Comparison of ENCODE assay signal across 8 cellular contexts in the genomic region with DNA sequence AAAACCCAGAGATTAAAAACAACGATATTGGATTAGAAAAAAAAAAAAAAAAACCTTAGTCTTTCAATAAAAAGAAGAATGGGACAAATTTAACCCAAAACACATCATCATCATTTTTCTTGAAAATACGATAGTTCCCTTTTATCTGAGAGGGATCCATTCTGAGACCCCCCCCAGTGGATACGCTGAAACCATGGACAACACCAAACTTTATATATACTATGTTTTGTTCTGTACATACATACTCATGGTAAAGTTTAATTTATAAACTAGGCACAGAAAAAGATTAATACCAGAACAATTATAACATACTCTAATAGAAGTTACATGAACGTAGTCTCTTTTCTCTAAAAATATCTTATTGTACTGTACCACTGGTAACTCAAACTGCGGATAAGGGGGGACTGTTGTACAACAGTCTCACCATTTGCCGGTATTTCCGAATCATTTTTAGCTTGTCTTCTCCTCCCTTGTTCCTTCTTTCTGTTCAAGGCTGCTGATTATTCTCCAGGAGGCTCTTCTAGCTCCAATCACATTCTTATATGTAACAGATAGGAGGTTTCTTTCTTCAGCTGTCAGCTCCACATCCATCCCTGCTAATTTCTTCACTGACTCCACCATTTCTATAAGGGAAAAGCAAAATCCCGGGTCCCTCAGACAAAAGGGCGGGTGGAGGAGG. TPM values are rescaled to one million over a fixed set of nuclear protein-coding genes. Genes with fewer than 3 reads are reported as not detected.
DNase-seq lines count a peak whose midpoint lies in the region; ATAC-seq and TF ChIP-seq lines count a peak whose summit lies in the region.

No MANE protein-coding gene starts in this region.

- H3K27me3 Mint-ChIP-seq in activated naive CD4-positive, alpha-beta T cell treated with anti-CD3 and anti-CD28 coated beads for 36 hours (ENCODE audit: low read depth), result peaks cover 2% of the 10 kb centered on the region

- peak overlapping the region; percentile 90 for H3K4me2 ChIP-seq in mammary epithelial cell (ENCODE audit: insufficient read depth, low read depth, low read length)

- peak in 1 of 2 donors; percentile 1 for ATAC-seq in upper lobe of left lung (ENCODE audit: low FRiP score in 2 of 2)
- no peak for ATAC-seq in HG02885 (IDR thresholded peaks at IDR 0.05; ENCODE audit: poor library complexity, unreplicated experiment)

- WGBS in mammary epithelial cell (ENCODE audit: low coverage, missing lambda C conversion rate), result 39% methylated on average over 7 of the region's 9 CpGs
- 71 to 74% methylated on average over 4 to 6 of the region's 9 CpGs for WGBS in mesodermal cell (ENCODE audit: insufficient coverage in 2 of 2), 2 experiments
- 67 to 70% methylated on average over 9 of the region's 9 CpGs for WGBS in upper lobe of left lung, 2 donors

- no peaks in the 10 kb centered on the region for H3K9me3 Mint-ChIP-seq in activated naive CD4-positive, alpha-beta T cell treated with anti-CD3 and anti-CD28 coated beads for 36 hours

- peak overlapping the region; percentile 96 for H2AFZ ChIP-seq in mammary epithelial cell (ENCODE audit: low read depth, low read length)

- no peaks in the 10 kb centered on the region for H3K79me2 ChIP-seq in mammary epithelial cell (ENCODE audit: insufficient read depth, low read length)

- no peak for TF ChIP-seq CTCF in mammary epithelial cell (conservative IDR thresholded peaks at IDR 0.05 in 1 of 2, IDR thresholded peaks at IDR 0.05 in 1 of 2; ENCODE audit: extremely low read depth in 1 of 2, insufficient read depth in 1 of 2, low read depth in 1 of 2, low read length in 2 of 2)
- no peak for TF ChIP-seq CTCF in upper lobe of left lung (IDR thresholded peaks at IDR 0.05)

- in situ Hi-C loops in mammary epithelial cell (cut with MboI; ENCODE audit: low sequenced_read_pairs in 2 of 2), result loop anchor here in 1 of 2 donors (25.0 kb wide), 1 partner anchor 354 kb away; no protein-coding TSS in a partner anchor

- peak overlapping the region; percentile 49 for H3K9ac ChIP-seq in mammary epithelial cell (ENCODE audit: insufficient read depth, low read length)

- H3K4me1 Mint-ChIP-seq in activated naive CD4-positive, alpha-beta T cell treated with anti-CD3 and anti-CD28 coated beads for 36 hours (ENCODE audit: low read depth), result peaks cover 15% of the 10 kb centered on the region

- H3K4me3 ChIP-seq in mammary epithelial cell (replicated peaks in 1 of 3; ENCODE audit: insufficient read depth in 1 of 3, low read depth in 2 of 3, low read length in 3 of 3), result peak overlapping the region; percentile 59 to 67 (median 60)
- H3K4me3 ChIP-seq in mesodermal cell (ENCODE audit: extremely low read depth, insufficient read depth, low read length, poor library complexity, severe bottlenecking), result peak overlapping the region; percentile 39
- H3K4me3 ChIP-seq in upper lobe of left lung, result peak overlapping the region; percentile 61 to 77 (median 65)

- H3K4me1 ChIP-seq in mammary epithelial cell (ENCODE audit: insufficient read depth, low read length), result peaks cover 8% of the 10 kb centered on the region
- no peaks in the 10 kb centered on the region for H3K4me1 ChIP-seq in mesodermal cell (ENCODE audit: control insufficient read depth, insufficient read depth, low read length, poor library complexity, severe bottlenecking)
- H3K4me1 ChIP-seq in upper lobe of left lung, result peaks cover 0 to 7% (median 2%) of the 10 kb centered on the region in 4 donors

- H3K36me3 Mint-ChIP-seq in activated naive CD4-positive, alpha-beta T cell treated with anti-CD3 and anti-CD28 coated beads for 36 hours (ENCODE audit: low read depth), result peaks cover 5% of the 10 kb centered on the region

- H3K27me3 ChIP-seq in mammary epithelial cell (ENCODE audit: insufficient read depth, low read length) (no peaks in the 10 kb centered on the region), upper lobe of left lung (no peaks in the 10 kb centered on the region)

- intact Hi-C loops in activated naive CD4-positive, alpha-beta T cell treated with anti-CD3 and anti-CD28 coated beads for 36 hours (cut with micrococcal nuclease), result loop anchor here (2.0 to 5.0 kb wide), 3 partner anchors 36 to 309 kb away; a partner anchor contains a TSS
- intact Hi-C loops in mammary epithelial cell (cut with micrococcal nuclease), result loop anchor here (1.0 to 2.0 kb wide), 2 partner anchors 37 to 102 kb away; a partner anchor contains a TSS

- no peaks in the 10 kb centered on the region for H4K20me1 ChIP-seq in mammary epithelial cell (ENCODE audit: insufficient read depth, low read length)

- H3K27ac Mint-ChIP-seq in activated naive CD4-positive, alpha-beta T cell treated with anti-CD3 and anti-CD28 coated beads for 36 hours, result peak overlapping the region; percentile 47

- no peak for TF ChIP-seq EP300 in upper lobe of left lung (IDR thresholded peaks at IDR 0.05)

- BruUV-seq in mammary epithelial cell (replicated peaks; lab: Mats Ljungman, UMichigan), result no TSS peak

- TF ChIP-seq POLR2A in upper lobe of left lung (IDR thresholded peaks at IDR 0.05), result no peak

- H3K27ac ChIP-seq in mammary epithelial cell (ENCODE audit: insufficient read depth, low read depth, low read length) (peak overlapping the region; percentile 15), mesodermal cell (ENCODE audit: low read depth, low read length, severe bottlenecking) (no peak overlapping the region), upper lobe of left lung (peak overlapping the region; percentile 78 to 91 (median 84))

- no peak for DNase-seq in activated naive CD4-positive, alpha-beta T cell treated with anti-CD3 and anti-CD28 coated beads for 36 hours
- DNase-seq in activated naive CD4-positive, alpha-beta T cell treated with Interleukin-2 at 50 U/mL for 16 hours, result no peak
- DNase-seq in mammary epithelial cell (no peak), upper lobe of left lung (no peak), GM19238 (ENCODE audit: insufficient read length, low spot score) (no peak), iPS-NIHi7 (ENCODE audit: extremely low spot score) (no peak)

- CTCF ChIA-PET in activated naive CD4-positive, alpha-beta T cell treated with anti-CD3 and anti-CD28 coated beads for 36 hours (lab: Charles Lee), result interaction anchor here (0.6 to 1.0 kb wide), 3 partner anchors 10 to 401 kb away, joined by 3 to 7 read pairs (median 4); no protein-coding TSS in a partner anchor
- CTCF ChIA-PET in mammary epithelial cell (lab: Charles Lee; ENCODE audit: low non-redundant PET), result interaction anchor here (0.6 to 0.8 kb wide), 4 partner anchors 36 to 903 kb away, joined by 4 to 40 read pairs (median 8); no protein-coding TSS in a partner anchor

- H3K9me3 ChIP-seq in mammary epithelial cell (replicated peaks; ENCODE audit: insufficient read depth, low read length) (no peaks in the 10 kb centered on the region), mesodermal cell (ENCODE audit: control insufficient read depth, low read length) (peaks cover 4% of the 10 kb centered on the region), upper lobe of left lung (no peaks in the 10 kb centered on the region)

- H3K4me3 Mint-ChIP-seq in activated naive CD4-positive, alpha-beta T cell treated with anti-CD3 and anti-CD28 coated beads for 36 hours, result peak overlapping the region; percentile 85

- H3K36me3 ChIP-seq in mammary epithelial cell (ENCODE audit: insufficient read depth, low read length) (no peaks in the 10 kb centered on the region), mesodermal cell (ENCODE audit: control insufficient read depth, insufficient read depth, low read length) (peaks cover 2% of the 10 kb centered on the region), upper lobe of left lung (peaks cover 0 to 11% (median 2%) of the 10 kb centered on the region in 4 donors)

- dilution Hi-C loops in mammary epithelial cell (cut with HindIII; ENCODE audit: low sequenced_read_pairs), result no loop called here

RNA-seq across cellular contexts. Expression of a gene that starts 37.0 kb away (rescaled TPM):
- 1 to 10 TPM; 5.0 to 5.4 TPM for total RNA-seq in activated naive CD4-positive, alpha-beta T cell treated with anti-CD3 and anti-CD28 coated beads for 36 hours
- total RNA-seq in mammary epithelial cell (10 to 100 TPM; 13.3 to 13.7 TPM), upper lobe of left lung (10 to 100 TPM; 24.9 to 70.2 (median 32.5) TPM)
- polyA plus RNA-seq in mammary epithelial cell, result 12.6 TPM
- 9.6 TPM for polyA minus RNA-seq in mammary epithelial cell
- 12.7 TPM for polyA plus RNA-seq in mesodermal cell (2013, experiment 1 of 2)
- polyA plus RNA-seq in mesodermal cell (2013, experiment 2 of 2), result 11.4 TPM
